In the genomic region with DNA sequence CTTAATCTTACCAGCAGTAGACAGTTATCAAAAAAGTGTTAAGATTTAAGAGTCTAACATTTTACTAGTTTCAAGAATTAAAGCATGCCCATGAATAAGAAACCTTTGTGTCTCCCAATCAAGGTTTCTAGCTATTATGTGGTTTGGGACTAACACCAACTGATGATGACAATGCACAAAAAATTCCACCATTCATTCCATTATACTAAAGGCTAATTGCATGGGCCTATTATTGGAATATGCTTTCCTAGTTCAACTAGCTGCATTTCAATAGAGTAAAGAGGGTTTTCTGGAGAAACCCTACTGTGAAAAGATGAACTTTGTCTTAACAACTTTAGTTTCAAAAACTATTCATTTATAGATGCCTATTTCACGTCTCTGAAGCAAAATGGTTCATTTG, we compare ENCODE assay signal across 17 cellular contexts. TPM values are rescaled to one million over a fixed set of nuclear protein-coding genes. Genes with fewer than 3 reads are reported as not detected.
DNase-seq lines count a peak whose midpoint lies in the region; ATAC-seq and TF ChIP-seq lines count a peak whose summit lies in the region.
"Had no signal": no experiment of that assay in that cellular context is flagged by ENCODE, and none has a peak within 500 bp of the region (broad histone marks: within the 10 kb centered on the region; RNA-seq: fewer than 3 reads in every experiment).

No MANE protein-coding gene starts in this region.

- H3K4me3 ChIP-seq in GM23248: no peak overlapping the region
- no peak overlapping the region for H3K4me3 ChIP-seq in naive thymus-derived CD4-positive, alpha-beta T cell (ENCODE audit: low read length)

- H3K4me3 Mint-ChIP-seq in activated CD4-positive, alpha-beta T cell treated with anti-CD3 and anti-CD28 coated beads for 36 hours: no peak overlapping the region
- H3K4me3 Mint-ChIP-seq in activated B cell treated with CpG ODN at 0.5 μM for 24 hours: no peak overlapping the region
- H3K4me3 Mint-ChIP-seq in naive thymus-derived CD4-positive, alpha-beta T cell: peak overlapping the region in 7 of 10 donors; percentile 37 to 78 (median 66)

- peaks cover 14% of the 10 kb centered on the region for H3K9me3 Mint-ChIP-seq in activated CD4-positive, alpha-beta T cell treated with anti-CD3 and anti-CD28 coated beads for 36 hours (ENCODE audit: low read depth)
- H3K9me3 Mint-ChIP-seq in activated B cell treated with CpG ODN at 0.5 μM for 24 hours: peaks cover 3% of the 10 kb centered on the region
- H3K9me3 Mint-ChIP-seq in naive thymus-derived CD4-positive, alpha-beta T cell: peaks cover 0 to 19% (median 5%) of the 10 kb centered on the region in 11 donors

- intact Hi-C loops in activated CD4-positive, alpha-beta T cell treated with anti-CD3 and anti-CD28 coated beads for 36 hours (cut with DNase I, micrococcal nuclease): loop anchor here in 1 of 2 experiments (5.0 kb wide), 1 partner anchor 44 kb away; a partner anchor contains a TSS
- intact Hi-C loops in activated B cell treated with CpG ODN at 0.5 μM for 24 hours (cut with micrococcal nuclease): no loop called here
- intact Hi-C loops in naive thymus-derived CD4-positive, alpha-beta T cell (cut with micrococcal nuclease): no loop called here

- POLR2A ChIA-PET in activated CD4-positive, alpha-beta T cell treated with anti-CD3 and anti-CD28 coated beads for 36 hours (lab: Charles Lee): no interaction called here
- POLR2A ChIA-PET in activated B cell treated with CpG ODN at 0.5 μM for 24 hours (lab: Charles Lee): no interaction called here
- POLR2A ChIA-PET in naive thymus-derived CD4-positive, alpha-beta T cell (lab: Charles Lee): interaction anchor here (0.6 kb wide), 1 partner anchor 30 kb away, joined by 3 read pairs; no protein-coding TSS in a partner anchor

- no peaks in the 10 kb centered on the region for H3K9me2 ChIP-seq in GM23248 (ENCODE audit: insufficient read depth)

- DNase-seq in activated CD4-positive, alpha-beta T cell treated with anti-CD3 and anti-CD28 coated beads for 36 hours: no peak
- no peak for DNase-seq in activated CD4-positive, alpha-beta T cell treated with anti-CD3 and anti-CD28 coated beads for 1 hour
- DNase-seq in GM23248: peak; percentile 60
- no peak for DNase-seq in activated B cell treated with CpG ODN at 0.5 μM for 24 hours
- DNase-seq in naive thymus-derived CD4-positive, alpha-beta T cell: no peak
- DNase-seq in stimulated activated naive CD8-positive, alpha-beta T cell treated with anti-CD3 and anti-CD28 coated beads, Interleukin-15, Interleukin-2, amounts not matched to agents 100 U/mL and 50 U/mL, for 24 hours: no peak
- no peak for DNase-seq in NOMO-1 treated with dmso at 0.1 percent for 144 hours (lab: John Stamatoyannopoulos, UW; ENCODE audit: unreplicated experiment)
- DNase-seq in activated gamma-delta T cell (lab: John Stamatoyannopoulos, UW): no peak
- DNase-seq: activated CD8-positive, alpha-beta memory T cell treated with anti-CD3 and anti-CD28 coated beads, Interleukin-2, amount 50 U/mL, for 48 hours; Caco-2; H7; NCI-H2081 treated with DMSO at 0.1 percent for 48 hours; NCI-H69; nucleus accumbens had no signal

- H3K27ac Mint-ChIP-seq in activated CD4-positive, alpha-beta T cell treated with anti-CD3 and anti-CD28 coated beads for 36 hours: peak overlapping the region; percentile 32
- H3K27ac Mint-ChIP-seq in activated B cell treated with CpG ODN at 0.5 μM for 24 hours: peak overlapping the region; percentile 65
- H3K27ac Mint-ChIP-seq in naive thymus-derived CD4-positive, alpha-beta T cell: peak overlapping the region in 8 of 9 donors; percentile 58 to 96 (median 91)

- 78 to 89% methylated on average over 1 of the region's 1 CpG for WGBS in GM23248 (ENCODE audit: low coverage in 1 of 2, low lambda C conversion rate in 2 of 2, missing lambda C conversion rate in 2 of 2), 2 experiments

- in situ Hi-C loops in GM23248 (cut with MboI): no loop called here

- no peaks in the 10 kb centered on the region for H3K27me3 Mint-ChIP-seq in activated CD4-positive, alpha-beta T cell treated with anti-CD3 and anti-CD28 coated beads for 36 hours
- H3K27me3 Mint-ChIP-seq in activated B cell treated with CpG ODN at 0.5 μM for 24 hours: no peaks in the 10 kb centered on the region
- H3K27me3 Mint-ChIP-seq in naive thymus-derived CD4-positive, alpha-beta T cell: no peaks in the 10 kb centered on the region

- peaks cover 34% of the 10 kb centered on the region for H3K4me1 ChIP-seq in GM23248 (ENCODE audit: insufficient read depth)
- peaks cover 27 to 66% of the 10 kb centered on the region in 2 donors for H3K4me1 ChIP-seq in naive thymus-derived CD4-positive, alpha-beta T cell (ENCODE audit: control insufficient read depth in 2 of 2, insufficient read depth in 2 of 2, low read length in 2 of 2)

- peak overlapping the region; percentile 29 for H3K27ac ChIP-seq in GM23248
- peak overlapping the region; percentile 60 for H3K27ac ChIP-seq in naive thymus-derived CD4-positive, alpha-beta T cell (ENCODE audit: low read depth, low read length)

- peak overlapping the region; percentile 50 for H3K4me2 ChIP-seq in GM23248 (ENCODE audit: unreplicated experiment)

- peaks cover 7% of the 10 kb centered on the region; the same call in 1 of the 2 replicates for H4K20me1 ChIP-seq in GM23248 (ENCODE audit: insufficient read depth)

- H3K36me3 Mint-ChIP-seq in activated CD4-positive, alpha-beta T cell treated with anti-CD3 and anti-CD28 coated beads for 36 hours (ENCODE audit: low read depth): peaks cover 36% of the 10 kb centered on the region
- peaks cover 48% of the 10 kb centered on the region for H3K36me3 Mint-ChIP-seq in activated B cell treated with CpG ODN at 0.5 μM for 24 hours (ENCODE audit: low read depth)
- H3K36me3 Mint-ChIP-seq in naive thymus-derived CD4-positive, alpha-beta T cell: peaks cover 20 to 52% (median 50%) of the 10 kb centered on the region in 5 donors

- H3K9ac ChIP-seq in GM23248: no peak overlapping the region

- no peak for ATAC-seq in activated CD4-positive, alpha-beta T cell treated with anti-CD3 and anti-CD28 coated beads for 36 hours
- ATAC-seq in activated B cell treated with CpG ODN at 0.5 μM for 24 hours (ENCODE audit: low read depth): no peak
- no peak for ATAC-seq in naive thymus-derived CD4-positive, alpha-beta T cell
- ATAC-seq in stimulated activated naive CD8-positive, alpha-beta T cell treated with anti-CD3 and anti-CD28 coated beads, Interleukin-15, Interleukin-2, amounts not matched to agents 100 U/mL and 50 U/mL, for 24 hours: no peak
- ATAC-seq: activated CD4-positive, CD25-positive, alpha-beta regulatory T cell treated with anti-CD3 and anti-CD28 coated beads, Interleukin-2, amount 50 U/mL, for 24 hours; HepG2; Panc1 had no signal

- peaks cover 99% of the 10 kb centered on the region for H3K79me2 ChIP-seq in GM23248 (ENCODE audit: insufficient read depth)

- H3K36me3 ChIP-seq in GM23248 (ENCODE audit: low read depth): no peaks in the 10 kb centered on the region; the same call in 1 of the 2 replicates
- H3K36me3 ChIP-seq in naive thymus-derived CD4-positive, alpha-beta T cell (ENCODE audit: control insufficient read depth in 2 of 3, insufficient read depth in 3 of 3, low read length in 3 of 3): no peaks in the 10 kb centered on the region

- peaks cover 26% of the 10 kb centered on the region for H3F3A ChIP-seq in GM23248 (ENCODE audit: insufficient read depth)

- H3K9me3 ChIP-seq in GM23248 (ENCODE audit: low read depth): no peaks in the 10 kb centered on the region
- no peaks in the 10 kb centered on the region for H3K9me3 ChIP-seq in naive thymus-derived CD4-positive, alpha-beta T cell (ENCODE audit: control insufficient read depth in 2 of 3, low read length in 3 of 3)
- H3K9me3 ChIP-seq: Caco-2 had no signal

- no peak for TF ChIP-seq CTCF in activated B cell treated with CpG ODN at 0.5 μM for 24 hours (IDR thresholded peaks at IDR 0.05)

- peaks cover 79% of the 10 kb centered on the region for H3K4me1 Mint-ChIP-seq in activated CD4-positive, alpha-beta T cell treated with anti-CD3 and anti-CD28 coated beads for 36 hours
- peaks cover 64% of the 10 kb centered on the region for H3K4me1 Mint-ChIP-seq in activated B cell treated with CpG ODN at 0.5 μM for 24 hours
- H3K4me1 Mint-ChIP-seq in naive thymus-derived CD4-positive, alpha-beta T cell: peaks cover 22 to 94% (median 86%) of the 10 kb centered on the region in 7 donors

- H3K27me3 ChIP-seq in GM23248 (replicated peaks; ENCODE audit: insufficient read depth): no peaks in the 10 kb centered on the region
- H3K27me3 ChIP-seq in naive thymus-derived CD4-positive, alpha-beta T cell (ENCODE audit: control insufficient read depth in 2 of 2, insufficient read depth in 2 of 2, low read length in 2 of 2): no peaks in the 10 kb centered on the region

- CTCF ChIA-PET in activated CD4-positive, alpha-beta T cell treated with anti-CD3 and anti-CD28 coated beads for 36 hours (lab: Charles Lee): interaction anchor here (0.6 to 1.2 kb wide), 2 partner anchors 10 to 269 kb away, joined by 3 read pairs; no protein-coding TSS in a partner anchor
- CTCF ChIA-PET in activated B cell treated with CpG ODN at 0.5 μM for 24 hours (lab: Charles Lee): no interaction called here
- CTCF ChIA-PET in naive thymus-derived CD4-positive, alpha-beta T cell (lab: Charles Lee): interaction anchor here (0.5 kb wide), 1 partner anchor 16 kb away, joined by 3 read pairs; no protein-coding TSS in a partner anchor

- H2AFZ ChIP-seq in GM23248: no peak overlapping the region

RNA-seq across cellular contexts. Expression of a gene that starts 44.6 kb away (rescaled TPM):
- total RNA-seq in activated CD4-positive, alpha-beta T cell treated with anti-CD3 and anti-CD28 coated beads for 36 hours: 10 to 100 TPM; 25.6 to 40.7 TPM
- total RNA-seq in GM23248 (2014; rRNA removed; shearing (Covaris generic)): 37.9 and 44.4 TPM in 2 replicates
- polyA plus RNA-seq in GM23248 (2016; fragmentation: Nextera tagmentation; extraction: Ambion mirVana): 40.7 and 42.9 TPM in 2 replicates
- total RNA-seq in activated B cell treated with CpG ODN at 0.5 μM for 24 hours: 28.8 and 32.6 TPM in 2 replicates
- total RNA-seq in naive thymus-derived CD4-positive, alpha-beta T cell: 10 to 100 TPM; 32.0 to 69.2 (median 49.1) TPM
- 10 to 100 TPM; 40.3 to 53.9 TPM for polyA plus RNA-seq in naive thymus-derived CD4-positive, alpha-beta T cell

Comparison
In these comparisons a context has a peak if more than half of its experiments do, and no peak if none do; other contexts are left out.
1. H3K27ac Mint-ChIP-seq: peak in every context shown above with its lines; median percentile 91 in naive thymus-derived CD4-positive, alpha-beta T cell; 65 in activated B cell treated with CpG ODN at 0.5 μM for 24 hours; 32 in activated CD4-positive, alpha-beta T cell treated with anti-CD3 and anti-CD28 coated beads for 36 hours.
2. H3K4me3 Mint-ChIP-seq: peak in naive thymus-derived CD4-positive, alpha-beta T cell (7 of 10); none in activated CD4-positive, alpha-beta T cell treated with anti-CD3 and anti-CD28 coated beads for 36 hours (single experiment) and activated B cell treated with CpG ODN at 0.5 μM for 24 hours (single experiment).